In the genomic region with DNA sequence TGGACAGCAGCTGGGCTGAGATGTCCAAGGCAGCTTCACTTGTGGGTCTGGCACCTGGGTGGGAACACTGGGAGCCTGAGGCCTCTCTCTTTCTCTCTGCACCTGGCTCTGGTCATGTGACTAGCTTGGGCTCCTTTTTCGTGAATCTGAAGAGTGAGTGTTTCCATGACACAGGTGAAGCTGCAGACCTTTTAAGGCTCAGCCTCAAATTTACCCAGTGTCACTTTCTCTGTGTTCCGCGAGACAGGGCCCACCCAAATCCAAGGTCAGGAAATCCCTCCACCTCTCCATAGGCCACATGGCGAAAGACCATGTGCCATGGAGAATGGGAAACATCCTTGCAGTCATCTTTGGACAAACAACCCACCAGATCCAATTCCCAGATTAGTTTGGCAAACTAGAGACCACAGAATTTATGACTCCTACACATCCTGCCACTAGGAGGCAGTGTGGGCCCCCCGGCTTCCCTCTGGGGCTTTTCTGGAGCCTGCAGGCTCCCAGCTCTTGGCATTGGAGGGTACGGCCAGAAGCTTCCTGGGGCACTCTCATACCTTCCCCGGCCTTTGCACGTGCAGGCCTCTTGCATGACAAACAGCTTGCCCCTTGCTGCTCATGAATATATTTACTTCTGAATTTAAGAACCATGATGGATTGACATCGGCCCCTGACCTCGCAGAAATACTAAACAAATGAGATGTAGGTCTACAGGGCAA, we compare ENCODE assay signal across 8 cellular contexts.
DNase-seq lines count a peak whose midpoint lies in the region; ATAC-seq and TF ChIP-seq lines count a peak whose summit lies in the region.

No MANE protein-coding gene starts in this region.

- no peaks in the 10 kb centered on the region for H3K36me3 Mint-ChIP-seq in CD14-positive monocyte

- peak; percentile 59; the same call in 2 of the 3 replicates for ATAC-seq in SK-N-SH treated with all-trans-retinoic acid at 6 μM for 48 hours
- peak; percentile 36 for ATAC-seq in esophagus mucosa
- ATAC-seq in GM21529 (IDR thresholded peaks at IDR 0.05; ENCODE audit: unreplicated experiment), result no peak
- ATAC-seq in HG03095 (IDR thresholded peaks at IDR 0.05; ENCODE audit: unreplicated experiment), result no peak
- no peak for ATAC-seq in GM18520 (IDR thresholded peaks at IDR 0.05; ENCODE audit: unreplicated experiment)

- H3K9ac ChIP-seq in GM23248, result no peak overlapping the region

- no peaks in the 10 kb centered on the region for H4K20me1 ChIP-seq in GM23248 (ENCODE audit: insufficient read depth)

- DNase-seq in CD14-positive monocyte (ENCODE audit: low spot score) (no peak), GM23248 (peak; percentile 48), pons (ENCODE audit: low spot score) (peak; percentile 31)

- no peak overlapping the region for H3K27ac Mint-ChIP-seq in CD14-positive monocyte

- H3K36me3 ChIP-seq in GM23248 (ENCODE audit: low read depth), result no peaks in the 10 kb centered on the region

- H3K27ac ChIP-seq in GM23248, result no peak overlapping the region

- TF ChIP-seq CTCF in CD14-positive monocyte (IDR thresholded peaks at IDR 0.05), result peak; percentile 76

- WGBS in GM23248 (ENCODE audit: low coverage in 1 of 2, low lambda C conversion rate in 2 of 2, missing lambda C conversion rate in 2 of 2), 2 experiments, result 68 to 74% methylated on average over 10 of the region's 10 CpGs

- H3K4me1 Mint-ChIP-seq in CD14-positive monocyte, result peaks cover 71% of the 10 kb centered on the region

- H3K9me2 ChIP-seq in GM23248 (ENCODE audit: insufficient read depth), result no peaks in the 10 kb centered on the region

- peaks cover 12% of the 10 kb centered on the region; the same call in 1 of the 2 replicates for H3K4me1 ChIP-seq in GM23248 (ENCODE audit: insufficient read depth)

- no peaks in the 10 kb centered on the region for H3K79me2 ChIP-seq in GM23248 (ENCODE audit: insufficient read depth)

- H3K27me3 ChIP-seq in GM23248 (replicated peaks; ENCODE audit: insufficient read depth), result 0 out of 2 replicates have a peak, but pooled peaks cover 5% of the 10 kb centered on the region

- intact Hi-C loops in CD14-positive monocyte (cut with micrococcal nuclease), result no loop called here

- peaks cover 0 to 2% (median 0%) of the 10 kb centered on the region in 7 donors for H3K9me3 Mint-ChIP-seq in CD14-positive monocyte

- H3K4me2 ChIP-seq in GM23248 (ENCODE audit: unreplicated experiment), result no peak overlapping the region

- peaks cover 12% of the 10 kb centered on the region for H3F3A ChIP-seq in GM23248 (ENCODE audit: insufficient read depth)

- H2AFZ ChIP-seq in GM23248, result no peak overlapping the region

- H3K27me3 Mint-ChIP-seq in CD14-positive monocyte (ENCODE audit: low read depth in 3 of 3), result no peaks in the 10 kb centered on the region

- in situ Hi-C loops in GM23248 (cut with MboI), result no loop called here

- H3K4me3 Mint-ChIP-seq in CD14-positive monocyte, result no peak overlapping the region

- H3K9me3 ChIP-seq in GM23248 (ENCODE audit: low read depth), result no peaks in the 10 kb centered on the region

- no peak overlapping the region for H3K4me3 ChIP-seq in GM23248

TF ChIP-seq in SK-N-SH treated with all-trans-retinoic acid at 6 μM for 48 hours, 23 proteins besides CTCF, POLR2A, EP300 and RAD21:
- TF ChIP-seq PPARA (CRISPR knock-in tag; IDR thresholded peaks at IDR 0.05; ENCODE audit: borderline replicate concordance), result no peak
- no peak for TF ChIP-seq ESRRG (CRISPR knock-in tag; IDR thresholded peaks at IDR 0.05)
- TF ChIP-seq ZNF565 (CRISPR knock-in tag; conservative IDR thresholded peaks at IDR 0.05; ENCODE audit: low read depth), result no peak
- TF ChIP-seq ARNTL (CRISPR knock-in tag; IDR thresholded peaks at IDR 0.05; ENCODE audit: borderline replicate concordance, low read depth), result no peak
- TF ChIP-seq TCF4 (CRISPR knock-in tag; IDR thresholded peaks at IDR 0.05; ENCODE audit: borderline replicate concordance), result no peak
- TF ChIP-seq ZFP3 (CRISPR knock-in tag; IDR thresholded peaks at IDR 0.05), result no peak
- no peak for TF ChIP-seq CSDC2 (CRISPR knock-in tag; IDR thresholded peaks at IDR 0.05)
- no peak for TF ChIP-seq ISL1 (CRISPR knock-in tag; IDR thresholded peaks at IDR 0.05)

Comparison
In these comparisons a context has a peak if more than half of its experiments do, and no peak if none do; other contexts are left out.
1. ATAC-seq: peak in SK-N-SH treated with all-trans-retinoic acid at 6 μM for 48 hours (single experiment) and esophagus mucosa (single experiment); none in GM21529 (single experiment), HG03095 (single experiment) and GM18520 (single experiment).